Comparison of ENCODE assay signal across 18 cellular contexts in genomic region chr12:24444634-24445033, GRCh38.
DNase-seq lines count a peak whose midpoint lies in the region; FAIRE-seq and TF ChIP-seq lines count a peak whose summit lies in the region.
"Had no signal": no experiment of that assay in that cellular context is flagged by ENCODE, and none has a peak within 500 bp of the region (broad histone marks: within the 10 kb centered on the region; RNA-seq: fewer than 3 reads in every experiment).

No MANE protein-coding gene starts in this region.

- DNase-seq in SK-MEL-5 (ENCODE audit: low read depth, low spot score), result peak; percentile 4
- DNase-seq in foreskin melanocyte, result peak; percentile 17
- no peak for DNase-seq in foreskin fibroblast
- no peak for DNase-seq in GM19239 (ENCODE audit: insufficient read length, low spot score)
- DNase-seq in HCEC 1CT, result no peak
- no peak for DNase-seq in NCI-H2227 (lab: John Stamatoyannopoulos, UW; ENCODE audit: unreplicated experiment)
- DNase-seq: Calu3; CD8-positive, alpha-beta T cell; DND-41; EL; H9; KBM-7 had no signal

- in situ Hi-C loops in SK-MEL-5 (cut with HindIII; ENCODE audit: low pct_unique_long_range_greater_than_20kb, low sequenced_read_pairs), result no loop called here

- H3K4me1 ChIP-seq in Loucy (ENCODE audit: insufficient read depth, low read length, poor library complexity, severe bottlenecking), result peaks cover 60% of the 10 kb centered on the region
- H3K4me1 ChIP-seq: A549, BLaER1 had no signal

- no peak overlapping the region for H2AFZ ChIP-seq in Loucy (ENCODE audit: low read length)

- no peak for FAIRE-seq in GM19239 (lab: Jason Lieb, UNC)
- FAIRE-seq: A549, GM12878, H1, HepG2 had no signal

- H3K36me3 ChIP-seq in Loucy (ENCODE audit: insufficient read depth, low read length), result no peaks in the 10 kb centered on the region
- H3K36me3 ChIP-seq: BLaER1 had no signal

- no peaks in the 10 kb centered on the region for H4K20me1 ChIP-seq in Loucy (ENCODE audit: insufficient read depth, low read length, poor library complexity, severe bottlenecking)
- H4K20me1 ChIP-seq: BLaER1 had no signal

- H3K9ac ChIP-seq in Loucy (ENCODE audit: low read depth, low read length, poor library complexity, severe bottlenecking), result no peak overlapping the region
- H3K9ac ChIP-seq: BLaER1 had no signal

- no peak overlapping the region for H3K4me3 ChIP-seq in Loucy (ENCODE audit: low read length, poor library complexity, severe bottlenecking)
- H3K4me3 ChIP-seq in foreskin fibroblast (ENCODE audit: low read depth in 1 of 2, low read length in 2 of 2), result no peak overlapping the region
- H3K4me3 ChIP-seq: A549, BLaER1, GM12878 had no signal

- H3K9me3 ChIP-seq in Loucy (ENCODE audit: insufficient read depth, low read depth, low read length), result no peaks in the 10 kb centered on the region
- H3K9me3 ChIP-seq: A549, BLaER1 had no signal

- peaks cover 15% of the 10 kb centered on the region; the same call in 1 of the 2 replicates for H3K79me2 ChIP-seq in Loucy (ENCODE audit: insufficient read depth, low read length)

- H3K9me2 ChIP-seq in Loucy (replicated peaks; ENCODE audit: low read depth, low read length), result no peaks in the 10 kb centered on the region

- H3K27me3 ChIP-seq in Loucy (ENCODE audit: insufficient read depth, low read length, poor library complexity, severe bottlenecking), result no peaks in the 10 kb centered on the region
- H3K27me3 ChIP-seq: BLaER1 had no signal

- peaks cover 7% of the 10 kb centered on the region; the same call in 1 of the 2 replicates for H3F3A ChIP-seq in Loucy (ENCODE audit: low read depth)

- TF ChIP-seq CTCF in Loucy (conservative IDR thresholded peaks at IDR 0.05; ENCODE audit: low read length), result no peak
- TF ChIP-seq CTCF in foreskin fibroblast (IDR thresholded peaks at IDR 0.05; ENCODE audit: low read depth, low read length), result no peak

- H3K4me2 ChIP-seq in Loucy (ENCODE audit: low read depth, low read length, poor library complexity, severe bottlenecking), result peak overlapping the region; percentile 1
- H3K4me2 ChIP-seq: A549, BLaER1 had no signal

Comparison
In these comparisons a context has a peak if more than half of its experiments do, and no peak if none do; other contexts are left out.
1. DNase-seq: peak in SK-MEL-5 (single experiment) and foreskin melanocyte (single experiment); none in foreskin fibroblast (0 of 2), GM19239 (single experiment), HCEC 1CT (single experiment) and NCI-H2227 (single experiment).